Comparison of ENCODE assay signal across 18 cellular contexts in genomic region chr1:213687802-213688201, GRCh38.
"Had no signal": no experiment of that assay in that cellular context is flagged by ENCODE, and none has a peak within 500 bp of the region (broad histone marks: within the 10 kb centered on the region; RNA-seq: fewer than 3 reads in every experiment).

No MANE protein-coding gene starts in this region.

- H3K4me3 ChIP-seq: adrenal gland, cardiac muscle cell, neural progenitor cell, tibial artery had no signal

- H3K4me1 ChIP-seq: adrenal gland, tibial artery had no signal

- ATAC-seq: activated CD4-positive, alpha-beta T cell treated with anti-CD3 and anti-CD28 coated beads for 36 hours; activated naive CD4-positive, alpha-beta T cell treated with anti-CD3 and anti-CD28 coated beads, Interleukin-2, amount 50 U/mL, for 72 hours; left ventricle myocardium superior; stimulated activated naive CD8-positive, alpha-beta T cell treated with anti-CD3 and anti-CD28 coated beads, Interleukin-15, Interleukin-2, amounts not matched to agents 100 U/mL and 50 U/mL, for 24 hours had no signal

- H3K9me3 ChIP-seq: adrenal gland, tibial artery had no signal

- H3K36me3 ChIP-seq: adrenal gland, cardiac muscle cell, neural progenitor cell, tibial artery had no signal

- H3K27ac ChIP-seq: adrenal gland, cardiac muscle cell, neural progenitor cell, tibial artery had no signal

- H3K27me3 ChIP-seq: adrenal gland, cardiac muscle cell, neural progenitor cell had no signal

- DNase-seq: activated CD4-positive, alpha-beta T cell treated with anti-CD3 and anti-CD28 coated beads for 36 hours; activated CD4-positive, alpha-beta T cell treated with anti-CD3 and anti-CD28 coated beads, Interleukin-2, amount 50 U/mL, for 48 hours; activated gamma-delta T cell; adrenal gland; dermis blood vessel endothelial cell; effector memory CD4-positive, alpha-beta T cell; foreskin fibroblast; hypothalamus; islet precursor cell; left ventricle myocardium superior; naive B cell; stimulated activated CD4-positive, alpha-beta T cell treated with anti-CD3 and anti-CD28 coated beads, Interleukin-12 subunit alpha, Interleukin-12 subunit beta, amount 100 ng/mL, for 4 hours; stimulated activated naive CD8-positive, alpha-beta T cell treated with anti-CD3 and anti-CD28 coated beads, Interleukin-15, Interleukin-2, amounts not matched to agents 100 U/mL and 50 U/mL, for 24 hours; substantia nigra; tibial artery had no signal
